In the genomic region with DNA sequence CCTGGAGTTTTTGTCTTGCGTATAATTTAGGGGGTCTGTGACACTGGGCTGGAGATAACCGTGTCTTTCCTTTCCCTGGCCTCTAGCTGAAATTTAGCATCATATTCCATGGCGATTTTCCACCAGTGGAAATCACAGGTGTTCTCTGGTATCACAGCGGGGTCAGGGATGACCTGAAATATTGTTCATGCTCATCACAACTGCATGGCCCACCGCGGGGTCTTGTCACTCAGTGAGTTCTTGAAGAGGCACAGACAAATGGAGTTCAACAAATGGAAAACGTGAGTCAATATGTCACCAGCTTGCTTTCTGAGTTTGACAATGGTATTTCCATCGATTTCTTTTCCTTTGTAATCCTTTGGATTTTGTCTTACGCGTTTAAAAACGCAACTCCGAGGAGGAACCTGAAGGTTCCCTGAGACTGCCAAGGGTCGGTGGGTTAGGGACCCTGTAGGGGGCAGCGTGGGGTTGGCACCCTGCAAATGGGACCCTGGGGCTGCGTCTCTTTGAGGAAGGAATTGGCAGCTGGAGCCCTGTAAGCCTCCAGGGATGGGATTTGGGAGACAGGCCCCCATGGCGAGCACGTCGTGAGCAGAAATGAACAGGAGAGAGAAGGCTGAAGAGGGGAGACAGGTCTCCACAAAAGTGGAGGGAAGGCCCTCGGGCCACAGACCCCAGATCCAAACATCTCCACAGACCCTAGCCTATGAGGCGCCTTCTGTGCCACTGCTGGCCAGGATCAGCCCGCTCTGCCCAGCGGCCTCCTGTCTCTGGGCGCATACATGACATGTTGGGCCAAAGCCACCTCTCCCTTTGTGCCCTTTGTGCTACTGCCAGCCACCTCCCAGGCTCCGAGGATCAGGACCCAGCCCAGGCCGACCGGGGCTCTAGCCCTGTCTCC, we compare ENCODE assay signal across 13 cellular contexts. TPM values are rescaled to one million over a fixed set of nuclear protein-coding genes. Genes with fewer than 3 reads are reported as not detected.
DNase-seq lines count a peak whose midpoint lies in the region; ATAC-seq lines count a peak whose summit lies in the region.
"Had no signal": no experiment of that assay in that cellular context is flagged by ENCODE, and none has a peak within 500 bp of the region (broad histone marks: within the 10 kb centered on the region; RNA-seq: fewer than 3 reads in every experiment).

No MANE protein-coding gene starts in this region.

- DNase-seq in stimulated activated naive CD8-positive, alpha-beta T cell treated with anti-CD3 and anti-CD28 coated beads, Interleukin-15, Interleukin-2, amounts not matched to agents 100 U/mL and 50 U/mL, for 24 hours, result no peak
- DNase-seq in T-helper 17 cell, result no peak
- DNase-seq in iPS-NIHi11 (ENCODE audit: low spot score), result peak; percentile 54
- DNase-seq in HCEC 1CT, result no peak
- no peak for DNase-seq in NCI-H82 treated with DMSO at 0.1 percent for 48 hours (lab: John Stamatoyannopoulos, UW; ENCODE audit: unreplicated experiment)
- no peak for DNase-seq in SW480 (ENCODE audit: low spot score)
- DNase-seq: activated gamma-delta T cell; NCI-H1092; stimulated activated naive CD4-positive, alpha-beta T cell had no signal

- H3K9me3 Mint-ChIP-seq in stimulated activated naive CD8-positive, alpha-beta T cell treated with anti-CD3 and anti-CD28 coated beads, Interleukin-15, Interleukin-2, amounts not matched to agents 100 ng/mL and 50 ng/mL, for 24 hours, result no peaks in the 10 kb centered on the region

- H3K27ac Mint-ChIP-seq in stimulated activated naive CD8-positive, alpha-beta T cell treated with anti-CD3 and anti-CD28 coated beads, Interleukin-15, Interleukin-2, amounts not matched to agents 100 ng/mL and 50 ng/mL, for 24 hours, result peak overlapping the region; percentile 98
- peak overlapping the region; percentile 95 for H3K27ac Mint-ChIP-seq in T-helper 17 cell

- H3K4me3 Mint-ChIP-seq in stimulated activated naive CD8-positive, alpha-beta T cell treated with anti-CD3 and anti-CD28 coated beads, Interleukin-15, Interleukin-2, amounts not matched to agents 100 ng/mL and 50 ng/mL, for 24 hours, result peak overlapping the region; percentile 85
- H3K4me3 Mint-ChIP-seq in T-helper 17 cell, result peak overlapping the region; percentile 87

- peaks cover 78% of the 10 kb centered on the region for H3K4me1 Mint-ChIP-seq in stimulated activated naive CD8-positive, alpha-beta T cell treated with anti-CD3 and anti-CD28 coated beads, Interleukin-15, Interleukin-2, amounts not matched to agents 100 ng/mL and 50 ng/mL, for 24 hours (ENCODE audit: low read depth)
- H3K4me1 Mint-ChIP-seq in T-helper 17 cell, result peaks cover 39% of the 10 kb centered on the region

- peaks cover 76% of the 10 kb centered on the region for H3K36me3 Mint-ChIP-seq in stimulated activated naive CD8-positive, alpha-beta T cell treated with anti-CD3 and anti-CD28 coated beads, Interleukin-15, Interleukin-2, amounts not matched to agents 100 ng/mL and 50 ng/mL, for 24 hours (ENCODE audit: low read depth)
- H3K36me3 Mint-ChIP-seq in T-helper 17 cell (ENCODE audit: low read depth), result no peaks in the 10 kb centered on the region

- no peaks in the 10 kb centered on the region for H3K9me3 ChIP-seq in T-helper 17 cell (ENCODE audit: control insufficient read depth, low read length, poor library complexity, severe bottlenecking)
- H3K9me3 ChIP-seq: prostate gland had no signal

- no peaks in the 10 kb centered on the region for H3K27me3 Mint-ChIP-seq in stimulated activated naive CD8-positive, alpha-beta T cell treated with anti-CD3 and anti-CD28 coated beads, Interleukin-15, Interleukin-2, amounts not matched to agents 100 ng/mL and 50 ng/mL, for 24 hours
- no peaks in the 10 kb centered on the region for H3K27me3 Mint-ChIP-seq in T-helper 17 cell

- no peak for ATAC-seq in stimulated activated naive CD8-positive, alpha-beta T cell treated with anti-CD3 and anti-CD28 coated beads, Interleukin-15, Interleukin-2, amounts not matched to agents 100 U/mL and 50 U/mL, for 24 hours
- ATAC-seq in T-helper 17 cell, result no peak
- no peak for ATAC-seq in GM21528 (IDR thresholded peaks at IDR 0.05; ENCODE audit: low FRiP score, unreplicated experiment)

RNA-seq across cellular contexts. Expression of a gene that starts 32.1 kb away (rescaled TPM):
- 100 to 1,000 TPM; 186 to 243 TPM for total RNA-seq in T-helper 17 cell
- total RNA-seq: NCI-H460 had no signal
